ENCODE assay signal across 25 cellular contexts in the genomic region with DNA sequence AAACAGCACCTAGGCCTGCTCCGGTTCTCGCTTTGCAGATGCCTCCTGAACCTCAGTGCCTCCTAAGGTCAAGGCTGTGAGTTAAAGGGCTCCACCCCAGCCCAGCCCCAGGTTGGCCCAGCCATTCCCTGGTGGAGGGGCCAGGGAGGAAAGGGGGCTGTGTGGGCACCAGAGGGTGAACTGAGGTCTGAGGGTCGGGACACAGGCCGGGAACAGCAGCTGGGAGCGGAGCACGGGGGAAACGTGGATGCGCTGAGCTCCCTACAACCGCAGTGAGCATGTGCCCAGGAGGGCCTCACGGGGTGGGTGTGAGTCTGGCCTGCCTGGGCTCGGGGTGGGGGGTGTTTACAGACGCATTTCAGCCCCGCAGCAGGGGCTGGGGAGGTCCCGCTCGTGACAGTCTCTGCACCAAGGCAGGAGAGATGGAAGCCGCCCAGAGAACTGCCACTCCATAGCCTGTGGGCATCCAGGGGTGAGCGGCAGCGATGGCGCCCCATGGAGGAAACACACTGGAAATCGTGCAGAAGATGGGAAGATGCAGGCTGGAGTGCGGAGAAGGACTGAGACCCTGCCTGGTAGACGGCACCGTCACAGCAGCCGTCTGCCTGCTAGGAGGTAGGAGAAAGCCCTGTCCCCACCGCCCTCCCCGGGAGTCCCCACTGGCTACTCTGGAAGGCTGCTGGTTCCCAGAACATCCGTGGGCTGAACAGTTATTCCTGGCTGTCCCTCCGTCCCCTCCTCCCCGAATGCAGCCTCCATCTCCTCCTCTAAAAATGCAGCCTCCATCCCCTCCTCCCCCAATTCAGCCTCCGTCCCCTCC. TPM values are rescaled to one million over a fixed set of nuclear protein-coding genes. Genes with fewer than 3 reads are reported as not detected.
A peak's percentile ranks its signal among the peaks of the same experiment; 100 is the strongest.
DNase-seq lines count a peak whose midpoint lies in the region; ATAC-seq and TF ChIP-seq lines count a peak whose summit lies in the region.
"Had no signal": no experiment of that assay in that cellular context is flagged by ENCODE, and none has a peak within 500 bp of the region (broad histone marks: within the 10 kb centered on the region; RNA-seq: fewer than 3 reads in every experiment).

No MANE protein-coding gene starts in this region.

- H3K9me3 Mint-ChIP-seq in natural killer cell treated with Interleukin-12 subunit alpha and Interleukin-12 subunit beta and Interleukin-15 and Interleukin-18, amount 100 ng/mL, for 72 hours, result no peaks in the 10 kb centered on the region
- H3K9me3 Mint-ChIP-seq in natural killer cell, result no peaks in the 10 kb centered on the region
- H3K9me3 Mint-ChIP-seq in activated naive CD8-positive, alpha-beta T cell treated with anti-CD3 and anti-CD28 coated beads for 36 hours, result no peaks in the 10 kb centered on the region
- H3K9me3 Mint-ChIP-seq: activated CD8-positive, alpha-beta T cell treated with anti-CD3 and anti-CD28 coated beads for 36 hours; activated naive CD4-positive, alpha-beta T cell treated with anti-CD3 and anti-CD28 coated beads, Interleukin-2, amount 50 U/mL, for 24 hours; activated T-cell treated with anti-CD3 and anti-CD28 coated beads, Interleukin-2, amount 50 U/mL, for 4 hours; brain; CD4-positive, CD25-positive, alpha-beta regulatory T cell; stimulated activated naive B cell treated with anti-CD40 and anti-IgM and Interleukin-4, amounts not matched to agents 10 μg/mL and 1 μg/mL and 100 μg/mL, for 72 hours had no signal

- H3K4me3 ChIP-seq in mucosa of descending colon, result no peak overlapping the region
- no peak overlapping the region for H3K4me3 ChIP-seq in upper lobe of right lung
- H3K4me3 ChIP-seq: hepatocyte, tibial artery had no signal

- intact Hi-C loops in natural killer cell (cut with micrococcal nuclease) (no loop called here), mucosa of descending colon (cut with DNase I, micrococcal nuclease) (no loop called here), upper lobe of right lung (cut with DNase I) (no loop called here)

- H3K9me3 ChIP-seq in mucosa of descending colon, result no peaks in the 10 kb centered on the region
- H3K9me3 ChIP-seq in upper lobe of right lung, result no peaks in the 10 kb centered on the region
- H3K9me3 ChIP-seq: tibial artery had no signal

- no peaks in the 10 kb centered on the region for H3K36me3 Mint-ChIP-seq in natural killer cell treated with Interleukin-12 subunit alpha and Interleukin-12 subunit beta and Interleukin-15 and Interleukin-18, amount 100 ng/mL, for 72 hours
- no peaks in the 10 kb centered on the region for H3K36me3 Mint-ChIP-seq in natural killer cell
- H3K36me3 Mint-ChIP-seq in activated naive CD8-positive, alpha-beta T cell treated with anti-CD3 and anti-CD28 coated beads for 36 hours, result no peaks in the 10 kb centered on the region
- H3K36me3 Mint-ChIP-seq: activated naive CD4-positive, alpha-beta T cell treated with anti-CD3 and anti-CD28 coated beads, Interleukin-2, amount 50 U/mL, for 24 hours; CD4-positive, CD25-positive, alpha-beta regulatory T cell had no signal

- peak; percentile 37 to 46 for ATAC-seq in natural killer cell treated with Interleukin-12 subunit alpha and Interleukin-12 subunit beta and Interleukin-15 and Interleukin-18, amount 100 ng/mL, for 72 hours
- ATAC-seq in natural killer cell (no peak), mucosa of descending colon (peak; percentile 21), upper lobe of right lung (no peak)
- ATAC-seq: activated CD8-positive, alpha-beta T cell treated with anti-CD3 and anti-CD28 coated beads for 36 hours had no signal

- no peaks in the 10 kb centered on the region for H3K27me3 Mint-ChIP-seq in natural killer cell treated with Interleukin-12 subunit alpha and Interleukin-12 subunit beta and Interleukin-15 and Interleukin-18, amount 100 ng/mL, for 72 hours
- H3K27me3 Mint-ChIP-seq in natural killer cell (ENCODE audit: low read depth in 2 of 2), result no peaks in the 10 kb centered on the region
- no peaks in the 10 kb centered on the region for H3K27me3 Mint-ChIP-seq in activated naive CD8-positive, alpha-beta T cell treated with anti-CD3 and anti-CD28 coated beads for 36 hours
- H3K27me3 Mint-ChIP-seq: activated CD8-positive, alpha-beta T cell treated with anti-CD3 and anti-CD28 coated beads for 36 hours; activated naive CD4-positive, alpha-beta T cell treated with anti-CD3 and anti-CD28 coated beads, Interleukin-2, amount 50 U/mL, for 24 hours; brain; CD4-positive, CD25-positive, alpha-beta regulatory T cell; stimulated activated naive B cell treated with anti-CD40 and anti-IgM and Interleukin-4, amounts not matched to agents 10 μg/mL and 1 μg/mL and 100 μg/mL, for 72 hours had no signal

- no peaks in the 10 kb centered on the region for H3K27me3 ChIP-seq in upper lobe of right lung
- H3K27me3 ChIP-seq: hepatocyte, tibial artery had no signal

- H3K27ac ChIP-seq in upper lobe of right lung, result no peak overlapping the region
- H3K27ac ChIP-seq: hepatocyte, RWPE1, tibial artery had no signal

- no peaks in the 10 kb centered on the region for H3K4me1 ChIP-seq in mucosa of descending colon (ENCODE audit: low read depth)
- no peaks in the 10 kb centered on the region for H3K4me1 ChIP-seq in upper lobe of right lung
- H3K4me1 ChIP-seq: tibial artery had no signal

- no peak for DNase-seq in natural killer cell treated with Interleukin-12 subunit alpha and Interleukin-12 subunit beta and Interleukin-15 and Interleukin-18, amount 100 ng/mL, for 72 hours (ENCODE audit: low spot score)
- DNase-seq in natural killer cell, result no peak
- DNase-seq in erythroblast (lab: John Stamatoyannopoulos, UW), result no peak
- DNase-seq in mucosa of descending colon, result peak in 2 of 3 donors; percentile 26 to 33
- peak; percentile 58 for DNase-seq in upper lobe of right lung
- DNase-seq in epidermal melanocyte (ENCODE audit: insufficient read length, low spot score), result no peak
- DNase-seq in activated gamma-delta T cell treated with Interleukin-2 at 50 U/mL for 16 hours, result no peak
- no peak for DNase-seq in activated naive CD8-positive, alpha-beta T cell treated with anti-CD3 and anti-CD28 coated beads for 36 hours
- DNase-seq: activated CD8-positive, alpha-beta T cell treated with anti-CD3 and anti-CD28 coated beads for 36 hours; activated T-cell treated with anti-CD3 and anti-CD28 coated beads, Interleukin-2, amount 50 U/mL, for 4 hours; CD4-positive, CD25-positive, alpha-beta regulatory T cell; cortex of kidney; Kasumi-1; midbrain; NCI-H1092; NCI-H2029; NCI-H446; retina; stimulated activated naive B cell treated with anti-CD40 and anti-IgM and Interleukin-4, amounts not matched to agents 10 μg/mL and 1 μg/mL and 100 μg/mL, for 72 hours; T-helper 1 cell had no signal

- peaks cover 5% of the 10 kb centered on the region for H3K36me3 ChIP-seq in mucosa of descending colon (ENCODE audit: low read depth)
- H3K36me3 ChIP-seq in upper lobe of right lung, result peaks cover 50% of the 10 kb centered on the region

- H3K4me1 Mint-ChIP-seq in natural killer cell treated with Interleukin-12 subunit alpha and Interleukin-12 subunit beta and Interleukin-15 and Interleukin-18, amount 100 ng/mL, for 72 hours (ENCODE audit: low read depth in 2 of 2), result no peaks in the 10 kb centered on the region
- no peaks in the 10 kb centered on the region for H3K4me1 Mint-ChIP-seq in natural killer cell
- H3K4me1 Mint-ChIP-seq in activated naive CD8-positive, alpha-beta T cell treated with anti-CD3 and anti-CD28 coated beads for 36 hours, result no peaks in the 10 kb centered on the region
- H3K4me1 Mint-ChIP-seq: activated naive CD4-positive, alpha-beta T cell treated with anti-CD3 and anti-CD28 coated beads, Interleukin-2, amount 50 U/mL, for 24 hours; brain; CD4-positive, CD25-positive, alpha-beta regulatory T cell had no signal

- TF ChIP-seq POLR2A in erythroblast (IDR thresholded peaks at IDR 0.05; ENCODE audit: low read length), result peak; percentile 21

- TF ChIP-seq CTCF in natural killer cell (IDR thresholded peaks at IDR 0.05) (no peak), mucosa of descending colon (IDR thresholded peaks at IDR 0.05) (no peak), upper lobe of right lung (IDR thresholded peaks at IDR 0.05) (no peak)

- H3K4me3 Mint-ChIP-seq in natural killer cell treated with Interleukin-12 subunit alpha and Interleukin-12 subunit beta and Interleukin-15 and Interleukin-18, amount 100 ng/mL, for 72 hours, result no peak overlapping the region
- H3K4me3 Mint-ChIP-seq in natural killer cell, result no peak overlapping the region
- H3K4me3 Mint-ChIP-seq in activated naive CD8-positive, alpha-beta T cell treated with anti-CD3 and anti-CD28 coated beads for 36 hours, result no peak overlapping the region
- H3K4me3 Mint-ChIP-seq: activated CD8-positive, alpha-beta T cell treated with anti-CD3 and anti-CD28 coated beads for 36 hours; activated naive CD4-positive, alpha-beta T cell treated with anti-CD3 and anti-CD28 coated beads, Interleukin-2, amount 50 U/mL, for 24 hours; activated T-cell treated with anti-CD3 and anti-CD28 coated beads, Interleukin-2, amount 50 U/mL, for 4 hours; brain; CD4-positive, CD25-positive, alpha-beta regulatory T cell; stimulated activated naive B cell treated with anti-CD40 and anti-IgM and Interleukin-4, amounts not matched to agents 10 μg/mL and 1 μg/mL and 100 μg/mL, for 72 hours had no signal

- H3K27ac Mint-ChIP-seq in natural killer cell treated with Interleukin-12 subunit alpha and Interleukin-12 subunit beta and Interleukin-15 and Interleukin-18, amount 100 ng/mL, for 72 hours, result no peak overlapping the region
- H3K27ac Mint-ChIP-seq in natural killer cell, result no peak overlapping the region
- H3K27ac Mint-ChIP-seq in activated naive CD8-positive, alpha-beta T cell treated with anti-CD3 and anti-CD28 coated beads for 36 hours, result no peak overlapping the region
- H3K27ac Mint-ChIP-seq: activated CD8-positive, alpha-beta T cell treated with anti-CD3 and anti-CD28 coated beads for 36 hours; activated naive CD4-positive, alpha-beta T cell treated with anti-CD3 and anti-CD28 coated beads, Interleukin-2, amount 50 U/mL, for 24 hours; brain; stimulated activated naive B cell treated with anti-CD40 and anti-IgM and Interleukin-4, amounts not matched to agents 10 μg/mL and 1 μg/mL and 100 μg/mL, for 72 hours had no signal

RNA-seq across cellular contexts. Expression of a gene that starts 9.9 kb away (rescaled TPM):
- total RNA-seq in natural killer cell treated with Interleukin-12 subunit alpha and Interleukin-12 subunit beta and Interleukin-15 and Interleukin-18, amount 100 ng/mL, for 72 hours, result 100 to 1,000 TPM; 224 to 343 TPM
- total RNA-seq in natural killer cell (100 to 1,000 TPM; 157 to 197 (median 178) TPM), mucosa of descending colon (100 to 1,000 TPM; 435 to 455 (median 450) TPM), upper lobe of right lung (337 TPM)
- total RNA-seq in activated naive CD8-positive, alpha-beta T cell treated with anti-CD3 and anti-CD28 coated beads for 36 hours, result 100 to 1,000 TPM; 358 to 372 TPM

RNA-seq across cellular contexts. Expression of a gene that starts 50.9 kb away (rescaled TPM):
- total RNA-seq in natural killer cell treated with Interleukin-12 subunit alpha and Interleukin-12 subunit beta and Interleukin-15 and Interleukin-18, amount 100 ng/mL, for 72 hours, result 10 to 100 TPM; 84.8 to 94.2 TPM
- total RNA-seq in natural killer cell (10 to 100 TPM; 58.5 to 80.3 (median 66.1) TPM), mucosa of descending colon (10 to 100 TPM; 15.6 to 32.0 (median 18.8) TPM), upper lobe of right lung (23.8 TPM)
- 10 to 100 TPM; 29.4 to 30.5 TPM for total RNA-seq in activated naive CD8-positive, alpha-beta T cell treated with anti-CD3 and anti-CD28 coated beads for 36 hours

Comparison
In these comparisons a context has a peak if more than half of its experiments do, and no peak if none do; other contexts are left out.
1. ATAC-seq: peak in natural killer cell treated with Interleukin-12 subunit alpha and Interleukin-12 subunit beta and Interleukin-15 and Interleukin-18, amount 100 ng/mL, for 72 hours (2 of 2) and mucosa of descending colon (single experiment); none in natural killer cell (0 of 3) and upper lobe of right lung (single experiment).
2. DNase-seq: peak in mucosa of descending colon (2 of 3) and upper lobe of right lung (single experiment); none in natural killer cell treated with Interleukin-12 subunit alpha and Interleukin-12 subunit beta and Interleukin-15 and Interleukin-18, amount 100 ng/mL, for 72 hours (single experiment), natural killer cell (single experiment), erythroblast (0 of 2), epidermal melanocyte (single experiment), activated gamma-delta T cell treated with Interleukin-2 at 50 U/mL for 16 hours (single experiment) and activated naive CD8-positive, alpha-beta T cell treated with anti-CD3 and anti-CD28 coated beads for 36 hours (single experiment).